ENCODE assay signal across 10 cellular contexts in the genomic region with DNA sequence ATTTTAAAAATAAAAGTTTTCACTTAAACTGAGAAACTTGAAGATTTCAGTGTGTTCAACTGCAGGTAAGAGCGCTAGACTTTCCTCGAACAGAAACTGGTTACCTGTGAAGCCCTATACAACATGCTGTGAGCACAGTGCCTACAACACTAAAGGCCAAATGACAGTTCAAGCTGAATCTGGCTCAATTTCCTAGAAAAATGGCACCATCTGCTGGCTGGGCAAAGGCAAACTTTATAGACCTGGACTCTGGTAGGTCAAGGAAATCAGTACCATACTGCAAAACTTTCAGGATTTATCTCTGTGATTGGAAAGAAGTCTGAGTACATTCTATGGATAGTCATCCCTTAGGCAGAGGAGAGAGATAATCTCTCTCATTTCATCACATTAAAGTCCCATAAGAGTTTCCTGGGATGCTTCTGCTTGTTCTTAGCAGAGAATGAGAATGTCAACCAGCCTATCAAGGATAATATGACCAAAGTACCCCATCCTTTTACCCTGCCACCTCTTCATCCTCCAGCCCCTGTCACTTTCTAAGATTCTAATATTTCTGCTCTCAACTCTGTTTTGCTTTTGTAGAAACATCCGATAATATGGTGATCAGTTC. TPM values are rescaled to one million over a fixed set of nuclear protein-coding genes. Genes with fewer than 3 reads are reported as not detected.
DNase-seq lines count a peak whose midpoint lies in the region; ATAC-seq and TF ChIP-seq lines count a peak whose summit lies in the region.
"Had no signal": no experiment of that assay in that cellular context is flagged by ENCODE, and none has a peak within 500 bp of the region (broad histone marks: within the 10 kb centered on the region; RNA-seq: fewer than 3 reads in every experiment).

No MANE protein-coding gene starts in this region.

- H3K9me3 Mint-ChIP-seq in mesothelial cell of epicardium (no peaks in the 10 kb centered on the region), T-cell (no peaks in the 10 kb centered on the region)
- H3K9me3 Mint-ChIP-seq in CD8-positive, alpha-beta T cell: no peaks in the 10 kb centered on the region

- no peaks in the 10 kb centered on the region for H3K27me3 ChIP-seq in CD8-positive, alpha-beta T cell (ENCODE audit: insufficient read depth, low read length)
- H3K27me3 ChIP-seq: SJSA1 had no signal

- TF ChIP-seq CTCF in HEK293 (tag by site-specific recombination; IDR thresholded peaks at IDR 0.05) (no peak), choroid plexus epithelial cell (conservative IDR thresholded peaks at IDR 0.05; ENCODE audit: low read depth, low read length) (peak; percentile 70), mesothelial cell of epicardium (IDR thresholded peaks at IDR 0.05; ENCODE audit: unreplicated experiment) (peak; percentile 3)
- no peak for TF ChIP-seq CTCF in CD8-positive, alpha-beta T cell (IDR thresholded peaks at IDR 0.05)

- H3K27me3 Mint-ChIP-seq in mesothelial cell of epicardium (ENCODE audit: low read depth): peaks cover 25% of the 10 kb centered on the region
- H3K27me3 Mint-ChIP-seq in CD8-positive, alpha-beta T cell (ENCODE audit: low read depth): peaks cover 10% of the 10 kb centered on the region
- H3K27me3 Mint-ChIP-seq in T-cell: peaks cover 4% of the 10 kb centered on the region in 2 donors

- POLR2A ChIA-PET in HEK293 (lab: Yijun Ruan, JAX): no interaction called here
- POLR2A ChIA-PET in CD8-positive, alpha-beta T cell (lab: Charles Lee): no interaction called here
- POLR2A ChIA-PET in T-cell (lab: Charles Lee): no interaction called here

- DNase-seq in DMS53 (lab: John Stamatoyannopoulos, UW) (peak; percentile 86), NCI-H748 (lab: John Stamatoyannopoulos, UW; ENCODE audit: unreplicated experiment) (peak; percentile 90), choroid plexus epithelial cell (ENCODE audit: low read depth) (peak; percentile 61), mesothelial cell of epicardium (ENCODE audit: low spot score in 2 of 2, unreplicated experiment in 2 of 2) (no peak), T-cell (no peak)
- DNase-seq in CD8-positive, alpha-beta T cell: no peak

- no peak for ATAC-seq in CD8-positive, alpha-beta T cell
- no peak for ATAC-seq in HG02610 (IDR thresholded peaks at IDR 0.05; ENCODE audit: unreplicated experiment)
- ATAC-seq in T-cell (replicated peaks in 1 of 4): no peak

- no peak overlapping the region for H3K27ac ChIP-seq in HEK293 (ENCODE audit: extremely low read depth, low read depth, low read length)
- no peak overlapping the region for H3K27ac ChIP-seq in CD8-positive, alpha-beta T cell (ENCODE audit: low read depth, low read length)
- H3K27ac ChIP-seq: neutrophil, SJSA1 had no signal

- H3K36me3 ChIP-seq in HEK293 (ENCODE audit: control insufficient read depth in 2 of 2, insufficient read depth in 1 of 2, low read length in 2 of 2): no peaks in the 10 kb centered on the region
- H3K36me3 ChIP-seq in CD8-positive, alpha-beta T cell (ENCODE audit: insufficient read depth, low read length): no peaks in the 10 kb centered on the region
- H3K36me3 ChIP-seq: neutrophil, SJSA1 had no signal

- H3K9me3 ChIP-seq in HEK293 (ENCODE audit: control insufficient read depth, insufficient read depth, low read depth, low read length): no peaks in the 10 kb centered on the region
- no peaks in the 10 kb centered on the region for H3K9me3 ChIP-seq in CD8-positive, alpha-beta T cell (ENCODE audit: low read length)
- H3K9me3 ChIP-seq: neutrophil, SJSA1 had no signal

- H3K4me1 ChIP-seq in HEK293 (ENCODE audit: control insufficient read depth, insufficient read depth, low read length): no peaks in the 10 kb centered on the region
- H3K4me1 ChIP-seq in CD8-positive, alpha-beta T cell (ENCODE audit: insufficient read depth, low read length): no peaks in the 10 kb centered on the region
- H3K4me1 ChIP-seq: SJSA1 had no signal

- CTCF ChIA-PET in HEK293 (lab: Yijun Ruan, JAX) (interaction anchor here (0.6 to 3.1 kb wide), 22 partner anchors 8 to 286 kb away, joined by 3 to 87 read pairs (median 4); no protein-coding TSS in a partner anchor), T-cell (lab: Charles Lee) (no interaction called here)
- CTCF ChIA-PET in CD8-positive, alpha-beta T cell (lab: Charles Lee): no interaction called here

- H3K27ac Mint-ChIP-seq in mesothelial cell of epicardium (no peak overlapping the region), T-cell (no peak overlapping the region)
- H3K27ac Mint-ChIP-seq in CD8-positive, alpha-beta T cell: no peak overlapping the region

- H3K4me3 ChIP-seq in HEK293 (ENCODE audit: low read depth, low read length) (no peak overlapping the region), choroid plexus epithelial cell (ENCODE audit: low read depth, low read length) (no peak overlapping the region)
- H3K4me3 ChIP-seq in CD8-positive, alpha-beta T cell (ENCODE audit: low read depth, low read length): no peak overlapping the region
- H3K4me3 ChIP-seq: SJSA1 had no signal

- no peaks in the 10 kb centered on the region for H3K36me3 Mint-ChIP-seq in mesothelial cell of epicardium
- H3K36me3 Mint-ChIP-seq in CD8-positive, alpha-beta T cell: no peaks in the 10 kb centered on the region
- no peaks in the 10 kb centered on the region for H3K36me3 Mint-ChIP-seq in T-cell

- intact Hi-C loops in CD8-positive, alpha-beta T cell (cut with DNase I, micrococcal nuclease): no loop called here

- no peak overlapping the region for H3K4me3 Mint-ChIP-seq in mesothelial cell of epicardium
- H3K4me3 Mint-ChIP-seq in CD8-positive, alpha-beta T cell: no peak overlapping the region
- no peak overlapping the region for H3K4me3 Mint-ChIP-seq in T-cell

- H3K4me1 Mint-ChIP-seq in mesothelial cell of epicardium: no peaks in the 10 kb centered on the region
- no peaks in the 10 kb centered on the region for H3K4me1 Mint-ChIP-seq in CD8-positive, alpha-beta T cell (ENCODE audit: low read depth)
- no peaks in the 10 kb centered on the region for H3K4me1 Mint-ChIP-seq in T-cell

TF ChIP-seq in HEK293, 187 proteins besides CTCF, POLR2A, EP300 and RAD21:
- TF ChIP-seq ZNF660 (tag by site-specific recombination; IDR thresholded peaks at IDR 0.05): 0 out of 2 replicates have a peak, but pooled peaks have one; percentile 14
- TF ChIP-seq, protein P1, sequence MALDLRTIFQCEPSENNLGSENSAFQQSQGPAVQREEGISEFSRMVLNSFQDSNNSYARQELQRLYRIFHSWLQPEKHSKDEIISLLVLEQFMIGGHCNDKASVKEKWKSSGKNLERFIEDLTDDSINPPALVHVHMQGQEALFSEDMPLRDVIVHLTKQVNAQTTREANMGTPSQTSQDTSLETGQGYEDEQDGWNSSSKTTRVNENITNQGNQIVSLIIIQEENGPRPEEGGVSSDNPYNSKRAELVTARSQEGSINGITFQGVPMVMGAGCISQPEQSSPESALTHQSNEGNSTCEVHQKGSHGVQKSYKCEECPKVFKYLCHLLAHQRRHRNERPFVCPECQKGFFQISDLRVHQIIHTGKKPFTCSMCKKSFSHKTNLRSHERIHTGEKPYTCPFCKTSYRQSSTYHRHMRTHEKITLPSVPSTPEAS (tag by site-specific recombination; IDR thresholded peaks at IDR 0.05): no peak
- TF ChIP-seq, protein P2, sequence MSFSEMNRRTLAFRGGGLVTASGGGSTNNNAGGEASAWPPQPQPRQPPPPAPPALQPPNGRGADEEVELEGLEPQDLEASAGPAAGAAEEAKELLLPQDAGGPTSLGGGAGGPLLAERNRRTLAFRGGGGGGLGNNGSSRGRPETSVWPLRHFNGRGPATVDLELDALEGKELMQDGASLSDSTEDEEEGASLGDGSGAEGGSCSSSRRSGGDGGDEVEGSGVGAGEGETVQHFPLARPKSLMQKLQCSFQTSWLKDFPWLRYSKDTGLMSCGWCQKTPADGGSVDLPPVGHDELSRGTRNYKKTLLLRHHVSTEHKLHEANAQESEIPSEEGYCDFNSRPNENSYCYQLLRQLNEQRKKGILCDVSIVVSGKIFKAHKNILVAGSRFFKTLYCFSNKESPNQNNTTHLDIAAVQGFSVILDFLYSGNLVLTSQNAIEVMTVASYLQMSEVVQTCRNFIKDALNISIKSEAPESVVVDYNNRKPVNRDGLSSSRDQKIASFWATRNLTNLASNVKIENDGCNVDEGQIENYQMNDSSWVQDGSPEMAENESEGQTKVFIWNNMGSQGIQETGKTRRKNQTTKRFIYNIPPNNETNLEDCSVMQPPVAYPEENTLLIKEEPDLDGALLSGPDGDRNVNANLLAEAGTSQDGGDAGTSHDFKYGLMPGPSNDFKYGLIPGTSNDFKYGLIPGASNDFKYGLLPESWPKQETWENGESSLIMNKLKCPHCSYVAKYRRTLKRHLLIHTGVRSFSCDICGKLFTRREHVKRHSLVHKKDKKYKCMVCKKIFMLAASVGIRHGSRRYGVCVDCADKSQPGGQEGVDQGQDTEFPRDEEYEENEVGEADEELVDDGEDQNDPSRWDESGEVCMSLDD (tag by site-specific recombination; IDR thresholded peaks at IDR 0.05): no peak
- no peak for TF ChIP-seq ZNF707 (tag by site-specific recombination; IDR thresholded peaks at IDR 0.05)
- TF ChIP-seq ZNF830 (tag by site-specific recombination; IDR thresholded peaks at IDR 0.05; ENCODE audit: low read depth): no peak
- peak; percentile 83 for TF ChIP-seq ZNF654 (tag by site-specific recombination; IDR thresholded peaks at IDR 0.05; ENCODE audit: low read depth)

RNA-seq across cellular contexts. Expression of a gene that starts 31.8 kb away (rescaled TPM):
- total RNA-seq in mesothelial cell of epicardium: not detected in 3 replicates
- not detected for total RNA-seq in CD8-positive, alpha-beta T cell
- not detected for total RNA-seq in T-cell
- total RNA-seq: SJSA1 had no signal

Comparison
In these comparisons a context has a peak if more than half of its experiments do, and no peak if none do; other contexts are left out.
1. DNase-seq: peak in DMS53 (single experiment), NCI-H748 (single experiment) and choroid plexus epithelial cell (single experiment); none in mesothelial cell of epicardium (0 of 2), CD8-positive, alpha-beta T cell (0 of 7) and T-cell (0 of 34).
2. CTCF ChIP-seq: peak in choroid plexus epithelial cell (single experiment) and mesothelial cell of epicardium (single experiment); none in HEK293 (single experiment) and CD8-positive, alpha-beta T cell (single experiment).